1 cellular context compared by ENCODE assay signal in genomic region chr17:50707296-50708049, GRCh38.
TF ChIP-seq lines count a peak whose summit lies in the region.

TSS of gene ANKRD40 (minus strand) at chr17:50707914. CDS start at chr17:50707654, 260 bp downstream.

TF ChIP-seq in K562, 482 proteins besides CTCF, POLR2A, EP300 and RAD21 (continued from another document and continues in another):
- TF ChIP-seq, protein P1, sequence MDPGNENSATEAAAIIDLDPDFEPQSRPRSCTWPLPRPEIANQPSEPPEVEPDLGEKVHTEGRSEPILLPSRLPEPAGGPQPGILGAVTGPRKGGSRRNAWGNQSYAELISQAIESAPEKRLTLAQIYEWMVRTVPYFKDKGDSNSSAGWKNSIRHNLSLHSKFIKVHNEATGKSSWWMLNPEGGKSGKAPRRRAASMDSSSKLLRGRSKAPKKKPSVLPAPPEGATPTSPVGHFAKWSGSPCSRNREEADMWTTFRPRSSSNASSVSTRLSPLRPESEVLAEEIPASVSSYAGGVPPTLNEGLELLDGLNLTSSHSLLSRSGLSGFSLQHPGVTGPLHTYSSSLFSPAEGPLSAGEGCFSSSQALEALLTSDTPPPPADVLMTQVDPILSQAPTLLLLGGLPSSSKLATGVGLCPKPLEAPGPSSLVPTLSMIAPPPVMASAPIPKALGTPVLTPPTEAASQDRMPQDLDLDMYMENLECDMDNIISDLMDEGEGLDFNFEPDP (CRISPR knock-in tag; IDR thresholded peaks at IDR 0.05) = no peak
- TF ChIP-seq CCNT2 (IDR thresholded peaks at IDR 0.05; ENCODE audit: borderline replicate concordance, extremely low read depth, insufficient read length, low read depth, low read length) = peak; percentile 84
- TF ChIP-seq, protein P2, sequence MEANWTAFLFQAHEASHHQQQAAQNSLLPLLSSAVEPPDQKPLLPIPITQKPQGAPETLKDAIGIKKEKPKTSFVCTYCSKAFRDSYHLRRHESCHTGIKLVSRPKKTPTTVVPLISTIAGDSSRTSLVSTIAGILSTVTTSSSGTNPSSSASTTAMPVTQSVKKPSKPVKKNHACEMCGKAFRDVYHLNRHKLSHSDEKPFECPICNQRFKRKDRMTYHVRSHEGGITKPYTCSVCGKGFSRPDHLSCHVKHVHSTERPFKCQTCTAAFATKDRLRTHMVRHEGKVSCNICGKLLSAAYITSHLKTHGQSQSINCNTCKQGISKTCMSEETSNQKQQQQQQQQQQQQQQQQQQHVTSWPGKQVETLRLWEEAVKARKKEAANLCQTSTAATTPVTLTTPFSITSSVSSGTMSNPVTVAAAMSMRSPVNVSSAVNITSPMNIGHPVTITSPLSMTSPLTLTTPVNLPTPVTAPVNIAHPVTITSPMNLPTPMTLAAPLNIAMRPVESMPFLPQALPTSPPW (CRISPR knock-in tag; IDR thresholded peaks at IDR 0.05) = peak; percentile 94
- peak; percentile 45; the same call in 1 of the 2 replicates for TF ChIP-seq NR4A1 (CRISPR knock-in tag; IDR thresholded peaks at IDR 0.05)
- TF ChIP-seq NR4A1 (tag; IDR thresholded peaks at IDR 0.05) = no peak
- TF ChIP-seq BDP1 (IDR thresholded peaks at IDR 0.05; ENCODE audit: insufficient read depth, insufficient read length) = no peak
- TF ChIP-seq YY1 (IDR thresholded peaks at IDR 0.05; ENCODE audit: borderline replicate concordance in 1 of 3, control insufficient read depth in 1 of 3, extremely low read depth in 1 of 3, insufficient read depth in 3 of 3, insufficient read length in 1 of 3, insufficient replicate concordance in 2 of 3, low read depth in 1 of 3, low read length in 2 of 3) = peak in 2 of 3 experiments; percentile 76 to 82
- no peak for TF ChIP-seq NFXL1 (CRISPR knock-in tag; IDR thresholded peaks at IDR 0.05)
- TF ChIP-seq, protein P3, sequence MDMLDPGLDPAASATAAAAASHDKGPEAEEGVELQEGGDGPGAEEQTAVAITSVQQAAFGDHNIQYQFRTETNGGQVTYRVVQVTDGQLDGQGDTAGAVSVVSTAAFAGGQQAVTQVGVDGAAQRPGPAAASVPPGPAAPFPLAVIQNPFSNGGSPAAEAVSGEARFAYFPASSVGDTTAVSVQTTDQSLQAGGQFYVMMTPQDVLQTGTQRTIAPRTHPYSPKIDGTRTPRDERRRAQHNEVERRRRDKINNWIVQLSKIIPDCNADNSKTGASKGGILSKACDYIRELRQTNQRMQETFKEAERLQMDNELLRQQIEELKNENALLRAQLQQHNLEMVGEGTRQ (CRISPR knock-in tag; IDR thresholded peaks at IDR 0.05) = peak; percentile 62
- TF ChIP-seq ZNF277 (CRISPR knock-in tag; IDR thresholded peaks at IDR 0.05; ENCODE audit: borderline replicate concordance) = no peak
- no peak for TF ChIP-seq CREB3 (tag; conservative IDR thresholded peaks at IDR 0.05; ENCODE audit: low read depth)
- TF ChIP-seq ZFP30 (CRISPR knock-in tag; IDR thresholded peaks at IDR 0.05; ENCODE audit: borderline replicate concordance) = no peak
- TF ChIP-seq ZBTB8A (IDR thresholded peaks at IDR 0.05; ENCODE audit: partially characterized antibody) = no peak
- TF ChIP-seq SREBF2 (CRISPR knock-in tag; IDR thresholded peaks at IDR 0.05) = no peak
- peak; percentile 58; the same call in 1 of the 2 replicates for TF ChIP-seq MXI1 (IDR thresholded peaks at IDR 0.05; ENCODE audit: low read depth, low read length)
- peak; percentile 87 to 91 for TF ChIP-seq MAZ (CRISPR knock-in tag; conservative IDR thresholded peaks at IDR 0.05 in 1 of 2, IDR thresholded peaks at IDR 0.05 in 1 of 2)
- peak; percentile 63; the same call in 1 of the 2 replicates for TF ChIP-seq NR3C1 (CRISPR knock-in tag; IDR thresholded peaks at IDR 0.05)
- TF ChIP-seq, protein P4, sequence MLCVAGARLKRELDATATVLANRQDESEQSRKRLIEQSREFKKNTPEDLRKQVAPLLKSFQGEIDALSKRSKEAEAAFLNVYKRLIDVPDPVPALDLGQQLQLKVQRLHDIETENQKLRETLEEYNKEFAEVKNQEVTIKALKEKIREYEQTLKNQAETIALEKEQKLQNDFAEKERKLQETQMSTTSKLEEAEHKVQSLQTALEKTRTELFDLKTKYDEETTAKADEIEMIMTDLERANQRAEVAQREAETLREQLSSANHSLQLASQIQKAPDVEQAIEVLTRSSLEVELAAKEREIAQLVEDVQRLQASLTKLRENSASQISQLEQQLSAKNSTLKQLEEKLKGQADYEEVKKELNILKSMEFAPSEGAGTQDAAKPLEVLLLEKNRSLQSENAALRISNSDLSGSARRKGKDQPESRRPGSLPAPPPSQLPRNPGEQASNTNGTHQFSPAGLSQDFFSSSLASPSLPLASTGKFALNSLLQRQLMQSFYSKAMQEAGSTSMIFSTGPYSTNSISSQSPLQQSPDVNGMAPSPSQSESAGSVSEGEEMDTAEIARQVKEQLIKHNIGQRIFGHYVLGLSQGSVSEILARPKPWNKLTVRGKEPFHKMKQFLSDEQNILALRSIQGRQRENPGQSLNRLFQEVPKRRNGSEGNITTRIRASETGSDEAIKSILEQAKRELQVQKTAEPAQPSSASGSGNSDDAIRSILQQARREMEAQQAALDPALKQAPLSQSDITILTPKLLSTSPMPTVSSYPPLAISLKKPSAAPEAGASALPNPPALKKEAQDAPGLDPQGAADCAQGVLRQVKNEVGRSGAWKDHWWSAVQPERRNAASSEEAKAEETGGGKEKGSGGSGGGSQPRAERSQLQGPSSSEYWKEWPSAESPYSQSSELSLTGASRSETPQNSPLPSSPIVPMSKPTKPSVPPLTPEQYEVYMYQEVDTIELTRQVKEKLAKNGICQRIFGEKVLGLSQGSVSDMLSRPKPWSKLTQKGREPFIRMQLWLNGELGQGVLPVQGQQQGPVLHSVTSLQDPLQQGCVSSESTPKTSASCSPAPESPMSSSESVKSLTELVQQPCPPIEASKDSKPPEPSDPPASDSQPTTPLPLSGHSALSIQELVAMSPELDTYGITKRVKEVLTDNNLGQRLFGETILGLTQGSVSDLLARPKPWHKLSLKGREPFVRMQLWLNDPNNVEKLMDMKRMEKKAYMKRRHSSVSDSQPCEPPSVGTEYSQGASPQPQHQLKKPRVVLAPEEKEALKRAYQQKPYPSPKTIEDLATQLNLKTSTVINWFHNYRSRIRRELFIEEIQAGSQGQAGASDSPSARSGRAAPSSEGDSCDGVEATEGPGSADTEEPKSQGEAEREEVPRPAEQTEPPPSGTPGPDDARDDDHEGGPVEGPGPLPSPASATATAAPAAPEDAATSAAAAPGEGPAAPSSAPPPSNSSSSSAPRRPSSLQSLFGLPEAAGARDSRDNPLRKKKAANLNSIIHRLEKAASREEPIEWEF (CRISPR knock-in tag; IDR thresholded peaks at IDR 0.05) = no peak
- peak; percentile 44; the same call in 1 of the 2 replicates for TF ChIP-seq DMBX1 (CRISPR knock-in tag; IDR thresholded peaks at IDR 0.05; ENCODE audit: borderline replicate concordance)
- peak; percentile 93 for TF ChIP-seq FOSL1 (tag; conservative IDR thresholded peaks at IDR 0.05)
- TF ChIP-seq HINFP (tag; conservative IDR thresholded peaks at IDR 0.05; ENCODE audit: low read depth) = no peak
- TF ChIP-seq PPARD (CRISPR knock-in tag; IDR thresholded peaks at IDR 0.05) = no peak
- TF ChIP-seq SIN3A (IDR thresholded peaks at IDR 0.05; ENCODE audit: borderline replicate concordance in 2 of 2, control insufficient read depth in 1 of 2, low read depth in 2 of 2, low read length in 2 of 2) = peak; percentile 75 to 79
- TF ChIP-seq GTF2F1 (IDR thresholded peaks at IDR 0.05; ENCODE audit: low read depth, low read length) = peak; percentile 54; the same call in 1 of the 2 replicates
- TF ChIP-seq MTF1 (CRISPR knock-in tag; IDR thresholded peaks at IDR 0.05; ENCODE audit: borderline replicate concordance) = no peak
- TF ChIP-seq ZNF24 (IDR thresholded peaks at IDR 0.05) = peak; percentile 78
- no peak; the same call in 1 of the 2 replicates for TF ChIP-seq ZNF12 (CRISPR knock-in tag; IDR thresholded peaks at IDR 0.05)
- peak; percentile 90 for TF ChIP-seq RBBP5 (IDR thresholded peaks at IDR 0.05; ENCODE audit: borderline replicate concordance, insufficient read depth, low read length, poor library complexity, severe bottlenecking)
- TF ChIP-seq CBFB (CRISPR knock-in tag; IDR thresholded peaks at IDR 0.05) = no peak
- TF ChIP-seq STAT5B (CRISPR knock-in tag; IDR thresholded peaks at IDR 0.05) = no peak
- peak; percentile 73 for TF ChIP-seq CHD1 (IDR thresholded peaks at IDR 0.05; ENCODE audit: low read length)
- 0 out of 2 replicates have a peak, but pooled peaks have one; percentile 41 for TF ChIP-seq ILF3 (IDR thresholded peaks at IDR 0.05; ENCODE audit: borderline replicate concordance)
- TF ChIP-seq, protein P5, sequence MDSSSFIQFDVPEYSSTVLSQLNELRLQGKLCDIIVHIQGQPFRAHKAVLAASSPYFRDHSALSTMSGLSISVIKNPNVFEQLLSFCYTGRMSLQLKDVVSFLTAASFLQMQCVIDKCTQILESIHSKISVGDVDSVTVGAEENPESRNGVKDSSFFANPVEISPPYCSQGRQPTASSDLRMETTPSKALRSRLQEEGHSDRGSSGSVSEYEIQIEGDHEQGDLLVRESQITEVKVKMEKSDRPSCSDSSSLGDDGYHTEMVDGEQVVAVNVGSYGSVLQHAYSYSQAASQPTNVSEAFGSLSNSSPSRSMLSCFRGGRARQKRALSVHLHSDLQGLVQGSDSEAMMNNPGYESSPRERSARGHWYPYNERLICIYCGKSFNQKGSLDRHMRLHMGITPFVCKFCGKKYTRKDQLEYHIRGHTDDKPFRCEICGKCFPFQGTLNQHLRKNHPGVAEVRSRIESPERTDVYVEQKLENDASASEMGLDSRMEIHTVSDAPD (CRISPR knock-in tag; IDR thresholded peaks at IDR 0.05) = no peak
- 0 out of 2 replicates have a peak, but pooled peaks have one; percentile 51 for TF ChIP-seq ZNF197 (CRISPR knock-in tag; IDR thresholded peaks at IDR 0.05; ENCODE audit: low read depth)
- no peak for TF ChIP-seq ZNF830 (CRISPR knock-in tag; IDR thresholded peaks at IDR 0.05)
- TF ChIP-seq ZNF583 (CRISPR knock-in tag; IDR thresholded peaks at IDR 0.05) = peak; percentile 62; the same call in 1 of the 2 replicates
- TF ChIP-seq NCOA6 (IDR thresholded peaks at IDR 0.05) = no peak
- no peak for TF ChIP-seq FOXP4 (CRISPR knock-in tag; IDR thresholded peaks at IDR 0.05; ENCODE audit: borderline replicate concordance)
- TF ChIP-seq CLOCK (CRISPR knock-in tag; IDR thresholded peaks at IDR 0.05; ENCODE audit: borderline replicate concordance) = no peak
